Comparison of ENCODE assay signal across 1 cellular context in genomic region chr2:235945608-235946140, GRCh38.
TF ChIP-seq lines count a peak whose summit lies in the region.

No MANE protein-coding gene starts in this region.

TF ChIP-seq in HepG2, 621 proteins besides CTCF, POLR2A, EP300 and RAD21 (continued from another document):
- no peak for TF ChIP-seq ZNF777 (CRISPR knock-in tag; IDR thresholded peaks at IDR 0.05)
- TF ChIP-seq MED13 (CRISPR knock-in tag; IDR thresholded peaks at IDR 0.05), result no peak
- TF ChIP-seq TGIF2 (CRISPR knock-in tag; IDR thresholded peaks at IDR 0.05), result no peak
- TF ChIP-seq KLF12 (CRISPR knock-in tag; IDR thresholded peaks at IDR 0.05; ENCODE audit: borderline replicate concordance), result no peak
